10 cellular contexts compared by ENCODE assay signal in the genomic region with DNA sequence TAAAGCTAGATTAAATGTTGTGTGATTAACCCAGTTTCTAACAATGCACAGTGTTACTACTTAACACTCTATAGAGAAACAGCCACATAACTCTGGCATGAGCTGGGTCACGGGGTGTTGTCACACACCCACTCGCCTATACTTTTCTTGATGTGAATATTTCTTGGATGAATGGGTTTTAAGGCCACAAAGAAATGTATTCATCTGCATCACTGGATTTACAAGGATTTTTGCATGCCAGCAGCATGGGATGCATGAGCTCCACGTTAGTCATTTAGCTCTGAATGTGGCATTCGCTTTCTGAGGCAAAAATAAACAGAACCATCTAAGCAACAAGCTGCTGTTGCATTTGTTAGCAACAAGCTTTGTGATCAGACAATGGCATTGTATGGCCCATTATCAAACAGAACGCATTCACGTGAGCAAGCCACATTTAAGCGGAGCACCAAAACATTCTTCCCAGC.
DNase-seq lines count a peak whose midpoint lies in the region; ATAC-seq and TF ChIP-seq lines count a peak whose summit lies in the region.
"Had no signal": no experiment of that assay in that cellular context is flagged by ENCODE, and none has a peak within 500 bp of the region (broad histone marks: within the 10 kb centered on the region; RNA-seq: fewer than 3 reads in every experiment).

No MANE protein-coding gene starts in this region.

- ATAC-seq in WTC11 (no peak; the same call in 1 of the 2 replicates), upper lobe of left lung (ENCODE audit: low FRiP score in 2 of 2) (no peak), HG03378 (IDR thresholded peaks at IDR 0.05; ENCODE audit: unreplicated experiment) (no peak)
- ATAC-seq: activated T-cell treated with anti-CD3 and anti-CD28 coated beads, Interleukin-2, amount 50 U/mL, for 72 hours had no signal

- H3K4me1 Mint-ChIP-seq in HFFc6 (ENCODE audit: low read depth) = peaks cover 51% of the 10 kb centered on the region
- peaks cover 37% of the 10 kb centered on the region for H3K4me1 Mint-ChIP-seq in WTC11

- WGBS in upper lobe of left lung, 2 donors = 87 to 91% methylated on average over 7 of the region's 7 CpGs

- POLR2A ChIA-PET in WTC11 (lab: Charles Lee) = interaction anchor here (1.0 kb wide), 1 partner anchor 163 kb away, joined by 5 read pairs; a partner anchor contains a TSS

- H3K27ac ChIP-seq in iPS-20b (ENCODE audit: low read length) = peak overlapping the region; percentile 85
- peak overlapping the region in 1 of 4 donors; percentile 13 for H3K27ac ChIP-seq in upper lobe of left lung
- H3K27ac ChIP-seq: BLaER1 treated with 17β-estradiol and CSF1 and Interleukin-3, amounts not matched to agents 10 nM and 100 nM had no signal

- H3K27ac Mint-ChIP-seq in HFFc6 (peak overlapping the region; percentile 95), WTC11 (peak overlapping the region; percentile 79)
- H3K27ac Mint-ChIP-seq: activated T-cell treated with anti-CD3 and anti-CD28 coated beads, Interleukin-2, amount 50 U/mL, for 72 hours had no signal

- TF ChIP-seq EP300 in upper lobe of left lung (IDR thresholded peaks at IDR 0.05) = no peak

- H3K27me3 Mint-ChIP-seq in HFFc6 (ENCODE audit: insufficient read depth) (no peaks in the 10 kb centered on the region; the same call in 1 of the 2 replicates), WTC11 (ENCODE audit: low read depth) (no peaks in the 10 kb centered on the region)

- H3K27me3 ChIP-seq in iPS-20b (ENCODE audit: insufficient read depth, low read length) = no peaks in the 10 kb centered on the region
- no peaks in the 10 kb centered on the region for H3K27me3 ChIP-seq in upper lobe of left lung
- H3K27me3 ChIP-seq: BLaER1 treated with 17β-estradiol and CSF1 and Interleukin-3, amounts not matched to agents 10 nM and 100 nM had no signal

- CTCF ChIA-PET in WTC11 (lab: Charles Lee) = interaction anchor here (0.6 to 3.7 kb wide), 9 partner anchors 10 to 299 kb away, joined by 3 to 16 read pairs (median 4); no protein-coding TSS in a partner anchor

- H3K36me3 ChIP-seq in iPS-20b (ENCODE audit: insufficient read depth, low read depth, low read length) (peaks cover 6% of the 10 kb centered on the region; the same call in 1 of the 2 replicates), upper lobe of left lung (peaks cover 0 to 17% (median 12%) of the 10 kb centered on the region in 4 donors)

- TF ChIP-seq POLR2A in upper lobe of left lung (IDR thresholded peaks at IDR 0.05) = no peak

- H3K4me1 ChIP-seq in iPS-20b (ENCODE audit: insufficient read depth, low read length) (peaks cover 32% of the 10 kb centered on the region), upper lobe of left lung (peaks cover 0 to 29% (median 13%) of the 10 kb centered on the region in 4 donors)

- no peaks in the 10 kb centered on the region for H3K9me3 Mint-ChIP-seq in HFFc6
- no peaks in the 10 kb centered on the region for H3K9me3 Mint-ChIP-seq in WTC11
- H3K9me3 Mint-ChIP-seq: activated T-cell treated with anti-CD3 and anti-CD28 coated beads, Interleukin-2, amount 50 U/mL, for 72 hours had no signal

- H3K9ac ChIP-seq in iPS-20b (ENCODE audit: low read depth, low read length) = peak overlapping the region; percentile 56; the same call in 1 of the 2 replicates
- H3K9ac ChIP-seq: BLaER1 treated with 17β-estradiol and CSF1 and Interleukin-3, amounts not matched to agents 10 nM and 100 nM had no signal

- no peak for TF ChIP-seq CTCF in HFFc6 (IDR thresholded peaks at IDR 0.05)
- TF ChIP-seq CTCF in WTC11 (IDR thresholded peaks at IDR 0.05) = no peak
- TF ChIP-seq CTCF in upper lobe of left lung (IDR thresholded peaks at IDR 0.05) = no peak

- H3K36me3 Mint-ChIP-seq in HFFc6 (ENCODE audit: low read depth) = peaks cover 15% of the 10 kb centered on the region
- H3K36me3 Mint-ChIP-seq in WTC11 = peaks cover 11% of the 10 kb centered on the region

- H3K9me3 ChIP-seq in iPS-20b (ENCODE audit: insufficient read depth, low read depth, low read length) (no peaks in the 10 kb centered on the region), upper lobe of left lung (no peaks in the 10 kb centered on the region)

- H3K4me3 Mint-ChIP-seq in HFFc6 (peak overlapping the region; percentile 53), WTC11 (peak overlapping the region; percentile 15)
- H3K4me3 Mint-ChIP-seq: activated T-cell treated with anti-CD3 and anti-CD28 coated beads, Interleukin-2, amount 50 U/mL, for 72 hours had no signal

- peak overlapping the region; percentile 37; the same call in 1 of the 2 replicates for H3K4me3 ChIP-seq in iPS-20b (ENCODE audit: low read length)
- no peak overlapping the region for H3K4me3 ChIP-seq in upper lobe of left lung
- H3K4me3 ChIP-seq: BLaER1 treated with 17β-estradiol and CSF1 and Interleukin-3, amounts not matched to agents 10 nM and 100 nM had no signal

- DNase-seq in A172 (ENCODE audit: low spot score) = peak; percentile 88
- peak; percentile 99 for DNase-seq in HFFc6
- no peak for DNase-seq in WTC11 (ENCODE audit: low spot score)
- DNase-seq in upper lobe of left lung = no peak
- DNase-seq in activated CD4-positive, alpha-beta T cell treated with anti-CD3 and anti-CD28 coated beads, Interleukin-2, amount 50 U/mL, for 48 hours = no peak
- no peak for DNase-seq in NCI-H774 (lab: John Stamatoyannopoulos, UW)
- DNase-seq: activated T-cell treated with anti-CD3 and anti-CD28 coated beads, Interleukin-2, amount 50 U/mL, for 72 hours had no signal

TF ChIP-seq in WTC11, 78 proteins besides CTCF, POLR2A, EP300 and RAD21:
- TF ChIP-seq, protein P1, sequence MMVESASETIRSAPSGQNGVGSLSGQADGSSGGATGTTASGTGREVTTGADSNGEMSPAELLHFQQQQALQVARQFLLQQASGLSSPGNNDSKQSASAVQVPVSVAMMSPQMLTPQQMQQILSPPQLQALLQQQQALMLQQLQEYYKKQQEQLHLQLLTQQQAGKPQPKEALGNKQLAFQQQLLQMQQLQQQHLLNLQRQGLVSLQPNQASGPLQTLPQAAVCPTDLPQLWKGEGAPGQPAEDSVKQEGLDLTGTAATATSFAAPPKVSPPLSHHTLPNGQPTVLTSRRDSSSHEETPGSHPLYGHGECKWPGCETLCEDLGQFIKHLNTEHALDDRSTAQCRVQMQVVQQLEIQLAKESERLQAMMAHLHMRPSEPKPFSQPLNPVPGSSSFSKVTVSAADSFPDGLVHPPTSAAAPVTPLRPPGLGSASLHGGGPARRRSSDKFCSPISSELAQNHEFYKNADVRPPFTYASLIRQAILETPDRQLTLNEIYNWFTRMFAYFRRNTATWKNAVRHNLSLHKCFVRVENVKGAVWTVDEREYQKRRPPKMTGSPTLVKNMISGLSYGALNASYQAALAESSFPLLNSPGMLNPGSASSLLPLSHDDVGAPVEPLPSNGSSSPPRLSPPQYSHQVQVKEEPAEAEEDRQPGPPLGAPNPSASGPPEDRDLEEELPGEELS (CRISPR knock-in tag; IDR thresholded peaks at IDR 0.05) = peak; percentile 85; the same call in 1 of the 2 replicates
- TF ChIP-seq, protein P2, sequence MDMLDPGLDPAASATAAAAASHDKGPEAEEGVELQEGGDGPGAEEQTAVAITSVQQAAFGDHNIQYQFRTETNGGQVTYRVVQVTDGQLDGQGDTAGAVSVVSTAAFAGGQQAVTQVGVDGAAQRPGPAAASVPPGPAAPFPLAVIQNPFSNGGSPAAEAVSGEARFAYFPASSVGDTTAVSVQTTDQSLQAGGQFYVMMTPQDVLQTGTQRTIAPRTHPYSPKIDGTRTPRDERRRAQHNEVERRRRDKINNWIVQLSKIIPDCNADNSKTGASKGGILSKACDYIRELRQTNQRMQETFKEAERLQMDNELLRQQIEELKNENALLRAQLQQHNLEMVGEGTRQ (CRISPR knock-in tag; IDR thresholded peaks at IDR 0.05) = peak; percentile 34; the same call in 1 of the 2 replicates
- TF ChIP-seq, protein P3, sequence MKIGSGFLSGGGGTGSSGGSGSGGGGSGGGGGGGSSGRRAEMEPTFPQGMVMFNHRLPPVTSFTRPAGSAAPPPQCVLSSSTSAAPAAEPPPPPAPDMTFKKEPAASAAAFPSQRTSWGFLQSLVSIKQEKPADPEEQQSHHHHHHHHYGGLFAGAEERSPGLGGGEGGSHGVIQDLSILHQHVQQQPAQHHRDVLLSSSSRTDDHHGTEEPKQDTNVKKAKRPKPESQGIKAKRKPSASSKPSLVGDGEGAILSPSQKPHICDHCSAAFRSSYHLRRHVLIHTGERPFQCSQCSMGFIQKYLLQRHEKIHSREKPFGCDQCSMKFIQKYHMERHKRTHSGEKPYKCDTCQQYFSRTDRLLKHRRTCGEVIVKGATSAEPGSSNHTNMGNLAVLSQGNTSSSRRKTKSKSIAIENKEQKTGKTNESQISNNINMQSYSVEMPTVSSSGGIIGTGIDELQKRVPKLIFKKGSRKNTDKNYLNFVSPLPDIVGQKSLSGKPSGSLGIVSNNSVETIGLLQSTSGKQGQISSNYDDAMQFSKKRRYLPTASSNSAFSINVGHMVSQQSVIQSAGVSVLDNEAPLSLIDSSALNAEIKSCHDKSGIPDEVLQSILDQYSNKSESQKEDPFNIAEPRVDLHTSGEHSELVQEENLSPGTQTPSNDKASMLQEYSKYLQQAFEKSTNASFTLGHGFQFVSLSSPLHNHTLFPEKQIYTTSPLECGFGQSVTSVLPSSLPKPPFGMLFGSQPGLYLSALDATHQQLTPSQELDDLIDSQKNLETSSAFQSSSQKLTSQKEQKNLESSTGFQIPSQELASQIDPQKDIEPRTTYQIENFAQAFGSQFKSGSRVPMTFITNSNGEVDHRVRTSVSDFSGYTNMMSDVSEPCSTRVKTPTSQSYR (CRISPR knock-in tag; IDR thresholded peaks at IDR 0.05) = no peak
- TF ChIP-seq NFYB (CRISPR knock-in tag; conservative IDR thresholded peaks at IDR 0.05; ENCODE audit: low read depth) (no peak), ZNF121 (CRISPR knock-in tag; IDR thresholded peaks at IDR 0.05) (no peak), GTF2I (CRISPR knock-in tag; conservative IDR thresholded peaks at IDR 0.05) (no peak), FOXP1 (CRISPR knock-in tag; IDR thresholded peaks at IDR 0.05; ENCODE audit: borderline replicate concordance) (no peak), FOXK1 (CRISPR knock-in tag; IDR thresholded peaks at IDR 0.05) (peak; percentile 46; the same call in 1 of the 2 replicates)

Comparison
In these comparisons a context has a peak if more than half of its experiments do, and no peak if none do; other contexts are left out.
1. DNase-seq: peak in A172 (single experiment) and HFFc6 (single experiment); none in WTC11 (single experiment), upper lobe of left lung (0 of 2), activated CD4-positive, alpha-beta T cell treated with anti-CD3 and anti-CD28 coated beads, Interleukin-2, amount 50 U/mL, for 48 hours (0 of 2) and NCI-H774 (single experiment).